28 cellular contexts compared by ENCODE assay signal in genomic region chr12:450438-450837, GRCh38. TPM values are rescaled to one million over a fixed set of nuclear protein-coding genes. Genes with fewer than 3 reads are reported as not detected.
"Had no signal": no experiment of that assay in that cellular context is flagged by ENCODE, and none has a peak within 500 bp of the region (broad histone marks: within the 10 kb centered on the region; RNA-seq: fewer than 3 reads in every experiment).

No MANE protein-coding gene starts in this region.

- H3K27me3 Mint-ChIP-seq: activated T-helper 17 cell treated with anti-CD3 and anti-CD28 coated beads, Interleukin-2, amount 50 U/mL, for 72 hours; stimulated activated naive B cell treated with anti-CD40 and anti-IgM and Interleukin-4, amounts not matched to agents 10 μg/mL and 1 μg/mL and 100 μg/mL, for 72 hours had no signal

- H3K27me3 ChIP-seq: brain microvascular endothelial cell, neural progenitor cell, testis had no signal

- H3K9me3 Mint-ChIP-seq: activated naive CD4-positive, alpha-beta T cell treated with anti-CD3 and anti-CD28 coated beads, Interleukin-2, amount 50 U/mL, for 72 hours; activated T-helper 17 cell treated with anti-CD3 and anti-CD28 coated beads, Interleukin-2, amount 50 U/mL, for 72 hours; naive B cell; stimulated activated naive B cell treated with anti-CD40 and anti-IgM and Interleukin-4, amounts not matched to agents 10 μg/mL and 1 μg/mL and 100 μg/mL, for 72 hours; T-helper 1 cell treated with Interleukin-12 subunit alpha and Interleukin-12 subunit beta and Interleukin-4 antibody, amounts not matched to agents 30 μg/mL and 1 μg/mL, for 36 hours; type B pancreatic cell had no signal

- DNase-seq: activated CD4-positive, alpha-beta T cell treated with anti-CD3 and anti-CD28 coated beads, Interleukin-2, amount 50 U/mL, for 1 hour; activated CD4-positive, CD25-positive, alpha-beta regulatory T cell treated with anti-CD3 and anti-CD28 coated beads, Interleukin-2, amount 50 U/mL, for 72 hours; activated T-cell treated with anti-CD3 and anti-CD28 coated beads, Interleukin-2, amount 50 U/mL, for 1 hour; aorta; brain microvascular endothelial cell; caudate nucleus; effector memory CD4-positive, alpha-beta T cell; glutamatergic neuron; hippocampal formation; kidney glomerular epithelial cell; left ventricle myocardium inferior; midbrain; naive B cell; stimulated activated CD4-positive, alpha-beta T cell treated with anti-CD3 and anti-CD28 coated beads, Interleukin-15, amount 100 ng/mL, for 24 hours; stimulated activated CD8-positive, alpha-beta memory T cell treated with anti-CD3 and anti-CD28 coated beads, Interleukin-4, amount 100 ng/mL, for 48 hours; stimulated activated naive B cell treated with anti-CD40 and anti-IgM and Interleukin-4, amounts not matched to agents 10 μg/mL and 1 μg/mL and 100 μg/mL, for 72 hours; T1000 had no signal

- H3K36me3 ChIP-seq: brain microvascular endothelial cell, esophagus muscularis mucosa, left ventricle myocardium inferior, neural progenitor cell had no signal

- H3K9ac ChIP-seq: neural progenitor cell had no signal

- H3K27ac Mint-ChIP-seq: activated naive CD4-positive, alpha-beta T cell treated with anti-CD3 and anti-CD28 coated beads, Interleukin-2, amount 50 U/mL, for 72 hours; activated T-helper 17 cell treated with anti-CD3 and anti-CD28 coated beads, Interleukin-2, amount 50 U/mL, for 72 hours; stimulated activated naive B cell treated with anti-CD40 and anti-IgM and Interleukin-4, amounts not matched to agents 10 μg/mL and 1 μg/mL and 100 μg/mL, for 72 hours; T-helper 1 cell treated with Interleukin-12 subunit alpha and Interleukin-12 subunit beta and Interleukin-4 antibody, amounts not matched to agents 30 μg/mL and 1 μg/mL, for 36 hours; type B pancreatic cell had no signal

- H3K4me1 ChIP-seq: esophagus muscularis mucosa, testis had no signal

- H3K4me3 Mint-ChIP-seq: activated T-helper 17 cell treated with anti-CD3 and anti-CD28 coated beads, Interleukin-2, amount 50 U/mL, for 72 hours; naive B cell; neural progenitor cell; stimulated activated naive B cell treated with anti-CD40 and anti-IgM and Interleukin-4, amounts not matched to agents 10 μg/mL and 1 μg/mL and 100 μg/mL, for 72 hours; T-helper 1 cell treated with Interleukin-12 subunit alpha and Interleukin-12 subunit beta and Interleukin-4 antibody, amounts not matched to agents 30 μg/mL and 1 μg/mL, for 36 hours; type B pancreatic cell had no signal

- H3K4me1 Mint-ChIP-seq: activated T-helper 17 cell treated with anti-CD3 and anti-CD28 coated beads, Interleukin-2, amount 50 U/mL, for 72 hours had no signal

- H3K9me3 ChIP-seq: esophagus muscularis mucosa, left ventricle myocardium inferior, testis had no signal

- H3K36me3 Mint-ChIP-seq: activated naive CD4-positive, alpha-beta T cell treated with anti-CD3 and anti-CD28 coated beads, Interleukin-2, amount 50 U/mL, for 72 hours; naive B cell; stimulated activated naive B cell treated with anti-CD40 and anti-IgM and Interleukin-4, amounts not matched to agents 10 μg/mL and 1 μg/mL and 100 μg/mL, for 72 hours had no signal

- H3K27ac ChIP-seq: brain microvascular endothelial cell, esophagus muscularis mucosa, left ventricle myocardium inferior, neural progenitor cell, testis, VCaP had no signal

- H3K4me3 ChIP-seq: esophagus muscularis mucosa, left ventricle myocardium inferior, neural progenitor cell, smooth muscle cell, testis had no signal

- ATAC-seq: activated naive CD4-positive, alpha-beta T cell treated with anti-CD3 and anti-CD28 coated beads, Interleukin-2, amount 50 U/mL, for 72 hours; activated T-helper 17 cell treated with anti-CD3 and anti-CD28 coated beads, Interleukin-2, amount 50 U/mL, for 72 hours; sciatic nerve; stimulated activated naive B cell treated with anti-CD40 and anti-IgM and Interleukin-4, amounts not matched to agents 10 μg/mL and 1 μg/mL and 100 μg/mL, for 72 hours had no signal

RNA-seq across cellular contexts. Expression of gene B4GALNT3, which starts 9.3 kb away (rescaled TPM):
- total RNA-seq: endothelial cell of umbilical vein had no signal
